30 cellular contexts compared by ENCODE assay signal in the genomic region with DNA sequence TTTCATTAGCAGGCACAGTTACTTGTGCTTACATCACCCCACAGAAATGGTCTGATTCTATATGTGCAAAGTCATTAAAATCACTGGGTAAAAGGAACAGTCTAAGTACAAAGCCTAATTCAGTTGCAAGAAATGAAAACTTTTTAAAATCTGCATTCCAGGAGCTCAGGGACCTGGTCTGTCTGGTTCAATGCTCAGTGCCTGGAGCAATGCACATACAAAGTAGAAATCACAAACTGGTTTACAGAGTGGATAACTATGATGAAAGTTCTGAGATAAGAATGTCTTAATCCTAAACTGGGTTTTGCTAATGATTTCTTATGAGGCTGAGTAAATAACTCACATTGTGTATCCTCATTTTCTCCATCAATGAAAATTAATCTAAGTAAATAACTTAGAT. TPM values are rescaled to one million over a fixed set of nuclear protein-coding genes. Genes with fewer than 3 reads are reported as not detected.
"Had no signal": no experiment of that assay in that cellular context is flagged by ENCODE, and none has a peak within 500 bp of the region (broad histone marks: within the 10 kb centered on the region; RNA-seq: fewer than 3 reads in every experiment).

No MANE protein-coding gene starts in this region.

- ATAC-seq: activated CD4-positive, alpha-beta T cell treated with anti-CD3 and anti-CD28 coated beads for 36 hours; heart left ventricle; left lung; lower lobe of right lung; natural killer cell; stimulated activated naive B cell treated with anti-CD40 and anti-IgM and Interleukin-4, amounts not matched to agents 10 μg/mL and 1 μg/mL and 100 μg/mL, for 72 hours; T-cell had no signal

- DNase-seq: activated CD4-positive, alpha-beta T cell treated with anti-CD3 and anti-CD28 coated beads for 36 hours; activated CD4-positive, CD25-positive, alpha-beta regulatory T cell; activated effector memory CD4-positive, alpha-beta T cell treated with Interleukin-2 at 50 U/mL for 16 hours; activated naive CD4-positive, alpha-beta T cell treated with Interleukin-2 at 50 U/mL for 16 hours; adrenal gland; brain microvascular endothelial cell; dorsolateral prefrontal cortex; effector memory CD4-positive, alpha-beta T cell; foreskin fibroblast; heart left ventricle; left lung; lower lobe of right lung; mesenchymal stem cell; natural killer cell; posterior cingulate gyrus; retina; sigmoid colon; small intestine; stimulated activated CD4-positive, alpha-beta T cell treated with anti-CD3 and anti-CD28 coated beads, Interleukin-1b, Interleukin-23, amount 100 ng/mL, for 48 hours; stimulated activated naive B cell treated with anti-CD40 and anti-IgM and Interleukin-4, amounts not matched to agents 10 μg/mL and 1 μg/mL and 100 μg/mL, for 72 hours; T-cell had no signal

- H3K9me3 ChIP-seq: adrenal gland, heart left ventricle, left lung, lower lobe of right lung, sigmoid colon, suprapubic skin, tibial nerve had no signal

- H3K4me3 ChIP-seq: adrenal gland, coronary artery, dorsolateral prefrontal cortex, heart left ventricle, left lung, lower lobe of right lung, sigmoid colon, suprapubic skin, tibial nerve had no signal

- H3K27ac ChIP-seq: adrenal gland, brain microvascular endothelial cell, coronary artery, dorsolateral prefrontal cortex, heart left ventricle, left lung, lower lobe of right lung, sigmoid colon, suprapubic skin, tibial nerve had no signal

- H3K27me3 ChIP-seq: adrenal gland, brain microvascular endothelial cell, heart left ventricle, left lung, sigmoid colon, suprapubic skin, tibial nerve had no signal

- H3K36me3 ChIP-seq: adrenal gland, brain microvascular endothelial cell, heart left ventricle, left lung, lower lobe of right lung, sigmoid colon, suprapubic skin, tibial nerve had no signal

- H3K4me1 ChIP-seq: adrenal gland, heart left ventricle, left lung, lower lobe of right lung, sigmoid colon, suprapubic skin, tibial nerve had no signal

RNA-seq across cellular contexts. Expression of a gene that starts 28.7 kb away (rescaled TPM):
- total RNA-seq: activated CD4-positive, alpha-beta T cell treated with anti-CD3 and anti-CD28 coated beads for 36 hours; astrocyte; fibroblast of lung; mononuclear cell; natural killer cell; osteoblast; T-cell; T-helper 2 cell treated with Interferon-gamma antibody and Interleukin-4, amounts not matched to agents 100 ng/mL and 5 ng/mL, for 36 hours; tibial nerve had no signal
- polyA plus RNA-seq: esophagus, fibroblast of lung, heart left ventricle, sigmoid colon, small intestine had no signal
